ENCODE assay signal across 15 cellular contexts in the genomic region with DNA sequence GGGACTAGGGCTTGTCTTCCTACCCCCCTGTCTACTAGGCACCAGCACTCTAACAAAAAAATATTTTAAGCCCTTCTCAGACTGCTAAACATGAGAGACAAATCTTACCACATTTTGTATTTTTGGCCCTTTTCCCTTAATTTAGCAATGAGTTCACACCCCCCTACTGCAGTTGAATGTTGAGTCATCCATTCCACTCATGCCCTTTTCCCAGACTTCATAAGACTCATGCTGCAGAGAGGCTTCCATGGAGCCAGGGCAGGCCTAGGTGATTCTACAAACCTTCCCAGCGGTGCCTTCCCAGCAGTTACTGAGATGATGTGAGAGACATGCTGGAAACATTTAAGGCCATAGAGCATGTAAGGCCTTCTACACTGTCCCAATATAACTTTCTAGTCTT. TPM values are rescaled to one million over a fixed set of nuclear protein-coding genes. Genes with fewer than 3 reads are reported as not detected.
DNase-seq lines count a peak whose midpoint lies in the region; ATAC-seq, FAIRE-seq and TF ChIP-seq lines count a peak whose summit lies in the region.
"Had no signal": no experiment of that assay in that cellular context is flagged by ENCODE, and none has a peak within 500 bp of the region (broad histone marks: within the 10 kb centered on the region; RNA-seq: fewer than 3 reads in every experiment).

No MANE protein-coding gene starts in this region.

- no peaks in the 10 kb centered on the region for H4K20me1 ChIP-seq in astrocyte (ENCODE audit: insufficient read depth, low read length)

- H3K4me1 ChIP-seq in astrocyte (ENCODE audit: insufficient read depth, low read length), result peaks cover 27% of the 10 kb centered on the region

- no peaks in the 10 kb centered on the region for H3K79me2 ChIP-seq in astrocyte (ENCODE audit: insufficient read depth, low read length)

- H3K36me3 Mint-ChIP-seq in astrocyte (ENCODE audit: low read depth, unreplicated experiment), result no peaks in the 10 kb centered on the region
- H3K36me3 Mint-ChIP-seq in stimulated activated naive B cell treated with anti-CD40 and anti-IgM and Interleukin-4, amounts not matched to agents 10 μg/mL and 1 μg/mL and 100 μg/mL, for 72 hours, result peaks cover 0 to 7% of the 10 kb centered on the region in 2 donors

- peak overlapping the region; percentile 20 for H3K9ac ChIP-seq in astrocyte (ENCODE audit: low read length)

- no peak for ATAC-seq in stimulated activated naive B cell treated with anti-CD40 and anti-IgM and Interleukin-4, amounts not matched to agents 10 μg/mL and 1 μg/mL and 100 μg/mL, for 72 hours (replicated peaks)

- H3K27ac Mint-ChIP-seq in astrocyte (ENCODE audit: unreplicated experiment), result peak overlapping the region; percentile 82
- no peak overlapping the region for H3K27ac Mint-ChIP-seq in stimulated activated naive B cell treated with anti-CD40 and anti-IgM and Interleukin-4, amounts not matched to agents 10 μg/mL and 1 μg/mL and 100 μg/mL, for 72 hours
- H3K27ac Mint-ChIP-seq: mesothelial cell of epicardium had no signal

- peak; percentile 90 for DNase-seq in GM04504 (ENCODE audit: low read depth)
- peak; percentile 97 for DNase-seq in astrocyte (ENCODE audit: low read depth)
- peak in 23 of 42 donors; percentile 9 to 75 (median 40) for DNase-seq in head of caudate nucleus
- peak; percentile 89 for DNase-seq in stromal cell of bone marrow (ENCODE audit: low read depth)
- DNase-seq in RKO (ENCODE audit: low spot score), result no peak
- DNase-seq in GOT3 (lab: John Stamatoyannopoulos, UW), result no peak
- no peak for DNase-seq in NCI-H526 treated with DMSO at 0.1 percent for 48 hours (lab: John Stamatoyannopoulos, UW)
- DNase-seq in stimulated activated naive B cell treated with anti-CD40 and anti-IgM and Interleukin-4, amounts not matched to agents 10 μg/mL and 1 μg/mL and 100 μg/mL, for 72 hours, result no peak
- DNase-seq: activated CD4-positive, alpha-beta T cell treated with anti-CD3 and anti-CD28 coated beads, Interleukin-2, amount 50 U/mL, for 48 hours; activated gamma-delta T cell treated with Interleukin-2 at 50 U/mL for 16 hours; DMS53; Karpas-422; T-helper 2 cell had no signal

- H3K36me3 ChIP-seq in astrocyte (ENCODE audit: insufficient read depth, low read length), result no peaks in the 10 kb centered on the region

- FAIRE-seq in astrocyte (lab: Jason Lieb, UNC), result peak; percentile 98

- TF ChIP-seq CTCF in astrocyte (IDR thresholded peaks at IDR 0.05; ENCODE audit: insufficient read depth, low read depth, low read length), result no peak

- H3K9me3 Mint-ChIP-seq in astrocyte (ENCODE audit: unreplicated experiment), result no peaks in the 10 kb centered on the region
- peaks cover 13 to 17% of the 10 kb centered on the region in 2 donors for H3K9me3 Mint-ChIP-seq in stimulated activated naive B cell treated with anti-CD40 and anti-IgM and Interleukin-4, amounts not matched to agents 10 μg/mL and 1 μg/mL and 100 μg/mL, for 72 hours

- H3K9me3 ChIP-seq in astrocyte (ENCODE audit: insufficient read depth, low read depth, low read length), result peaks cover 9% of the 10 kb centered on the region

- H3K27me3 ChIP-seq in astrocyte (ENCODE audit: insufficient read depth, low read length), result no peaks in the 10 kb centered on the region

- intact Hi-C loops in head of caudate nucleus (cut with DNase I), result no loop called here

- H3K4me1 Mint-ChIP-seq in astrocyte (ENCODE audit: low read depth, unreplicated experiment), result peaks cover 26% of the 10 kb centered on the region
- H3K4me1 Mint-ChIP-seq in stimulated activated naive B cell treated with anti-CD40 and anti-IgM and Interleukin-4, amounts not matched to agents 10 μg/mL and 1 μg/mL and 100 μg/mL, for 72 hours, result no peaks in the 10 kb centered on the region
- H3K4me1 Mint-ChIP-seq: mesothelial cell of epicardium had no signal

- H3K27ac ChIP-seq in astrocyte (ENCODE audit: low read depth, low read length), result peak overlapping the region; percentile 75

- H2AFZ ChIP-seq in astrocyte (ENCODE audit: low read depth, low read length), result no peak overlapping the region

- H3K4me3 Mint-ChIP-seq in astrocyte (ENCODE audit: unreplicated experiment), result no peak overlapping the region
- no peak overlapping the region for H3K4me3 Mint-ChIP-seq in stimulated activated naive B cell treated with anti-CD40 and anti-IgM and Interleukin-4, amounts not matched to agents 10 μg/mL and 1 μg/mL and 100 μg/mL, for 72 hours
- H3K4me3 Mint-ChIP-seq: mesothelial cell of epicardium had no signal

- peaks cover 5% of the 10 kb centered on the region for H3K27me3 Mint-ChIP-seq in astrocyte (ENCODE audit: low read depth, unreplicated experiment)
- peaks cover 14 to 19% of the 10 kb centered on the region in 2 donors for H3K27me3 Mint-ChIP-seq in stimulated activated naive B cell treated with anti-CD40 and anti-IgM and Interleukin-4, amounts not matched to agents 10 μg/mL and 1 μg/mL and 100 μg/mL, for 72 hours

- H3K4me2 ChIP-seq in astrocyte (ENCODE audit: low read length), result peak overlapping the region; percentile 42

- no peak overlapping the region for H3K4me3 ChIP-seq in astrocyte (ENCODE audit: insufficient read depth, low read depth, low read length)

RNA-seq across cellular contexts. Expression of a gene that starts 53.9 kb away (rescaled TPM):
- 58.2 and 64.4 TPM in 2 replicates for total RNA-seq in astrocyte
- total RNA-seq: OCI-LY7 had no signal

Comparison
In these comparisons a context has a peak if more than half of its experiments do, and no peak if none do; other contexts are left out.
1. DNase-seq: peak in GM04504 (single experiment), astrocyte (single experiment), head of caudate nucleus (23 of 42) and stromal cell of bone marrow (single experiment); none in RKO (single experiment), GOT3 (single experiment), NCI-H526 treated with DMSO at 0.1 percent for 48 hours (single experiment) and stimulated activated naive B cell treated with anti-CD40 and anti-IgM and Interleukin-4, amounts not matched to agents 10 μg/mL and 1 μg/mL and 100 μg/mL, for 72 hours (single experiment).